Comparison of ENCODE assay signal across 1 cellular context in genomic region chr7:3978839-3979238, GRCh38.
TF ChIP-seq lines count a peak whose summit lies in the region.

No MANE protein-coding gene starts in this region.

TF ChIP-seq in H1, 55 proteins besides CTCF, POLR2A, EP300 and RAD21 (continued from another document):
- TF ChIP-seq NANOG (IDR thresholded peaks at IDR 0.05; ENCODE audit: insufficient read depth, low read depth, low read length, poor library complexity, severe bottlenecking) (no peak), RFX5 (IDR thresholded peaks at IDR 0.05; ENCODE audit: borderline replicate concordance, low read depth, low read length) (no peak)
